ENCODE assay signal across 8 cellular contexts in genomic region chr11:47176328-47177228, GRCh38. TPM values are rescaled to one million over a fixed set of nuclear protein-coding genes. Genes with fewer than 3 reads are reported as not detected.
A peak's percentile ranks its signal among the peaks of the same experiment; 100 is the strongest.
DNase-seq lines count a peak whose midpoint lies in the region; ATAC-seq, FAIRE-seq and TF ChIP-seq lines count a peak whose summit lies in the region.

TSS of gene ARFGAP2 (minus strand) at chr11:47176879. CDS start at chr11:47176853, 26 bp downstream.

- no peaks in the 10 kb centered on the region for H3F3A ChIP-seq in GM23248 (ENCODE audit: insufficient read depth)

- peak; percentile 91 to 92 for ATAC-seq in naive B cell (ENCODE audit: low read depth in 2 of 2)
- ATAC-seq in stimulated activated effector memory CD8-positive, alpha-beta T cell treated with anti-CD3 and anti-CD28 coated beads, Interleukin-12 subunit alpha, Interleukin-12 subunit beta, amount 100 ng/mL, for 72 hours, result peak; percentile 96

- peak in 3 of 4 donors; percentile 23 to 47 (median 26) for TF ChIP-seq POLR2A in esophagus squamous epithelium (IDR thresholded peaks at IDR 0.05)

- H3K27ac ChIP-seq in GM23248 (peak within 1 kb of the TSS; percentile 85), Karpas-422 (ENCODE audit: low read length) (peak within 1 kb of the TSS; percentile 87), esophagus squamous epithelium (peak within 1 kb of the TSS; percentile 94 to 100 (median 99))

- peak within 1 kb of the TSS; percentile 96 for H2AFZ ChIP-seq in GM23248
- H2AFZ ChIP-seq in Karpas-422 (ENCODE audit: low read length), result peak within 1 kb of the TSS; percentile 88

- H3K9ac ChIP-seq in GM23248, result peak within 1 kb of the TSS; percentile 97
- H3K9ac ChIP-seq in Karpas-422 (ENCODE audit: low read length), result peak within 1 kb of the TSS; percentile 99

- in situ Hi-C loops in GM23248 (cut with MboI), result no loop called here

- H4K20me1 ChIP-seq in GM23248 (ENCODE audit: insufficient read depth) (no peaks in the 10 kb centered on the region), Karpas-422 (ENCODE audit: insufficient read depth, low read depth, low read length) (peaks cover 20% of the 10 kb centered on the region)

- H3K79me2 ChIP-seq in GM23248 (ENCODE audit: insufficient read depth) (peaks cover 49% of the 10 kb centered on the region), Karpas-422 (ENCODE audit: low read length) (peaks cover 48% of the 10 kb centered on the region)

- intact Hi-C loops in esophagus squamous epithelium (cut with DNase I), result loop anchor here (5.0 to 10.0 kb wide), 2 partner anchors 81 to 178 kb away; partner anchors contain the start of genes MYBPC3 and NR1H3

- no peaks in the 10 kb centered on the region for H3K27me3 ChIP-seq in GM23248 (replicated peaks; ENCODE audit: insufficient read depth)
- H3K27me3 ChIP-seq in Karpas-422 (ENCODE audit: low read length), result no peaks in the 10 kb centered on the region
- H3K27me3 ChIP-seq in esophagus squamous epithelium, result no peaks in the 10 kb centered on the region

- H3K9me3 ChIP-seq in GM23248 (ENCODE audit: low read depth), result no peaks in the 10 kb centered on the region
- no peaks in the 10 kb centered on the region for H3K9me3 ChIP-seq in Karpas-422 (ENCODE audit: low read length)
- H3K9me3 ChIP-seq in esophagus squamous epithelium, result no peaks in the 10 kb centered on the region

- H3K4me1 Mint-ChIP-seq in naive B cell, result peaks cover 34 to 55% (median 45%) of the 10 kb centered on the region in 3 donors
- peaks cover 52% of the 10 kb centered on the region for H3K4me1 Mint-ChIP-seq in stimulated activated effector memory CD8-positive, alpha-beta T cell treated with anti-CD3 and anti-CD28 coated beads, Interleukin-12 subunit alpha, Interleukin-12 subunit beta, amount 100 ng/mL, for 72 hours

- H3K4me2 ChIP-seq in GM23248 (ENCODE audit: unreplicated experiment) (peak within 1 kb of the TSS; percentile 95), Karpas-422 (ENCODE audit: low read depth, low read length, poor library complexity, severe bottlenecking) (peak within 1 kb of the TSS; percentile 93)

- H3K4me1 ChIP-seq in GM23248 (ENCODE audit: insufficient read depth) (peaks cover 15% of the 10 kb centered on the region), Karpas-422 (ENCODE audit: low read length) (peaks cover 23% of the 10 kb centered on the region), esophagus squamous epithelium (peaks cover 37 to 63% (median 38%) of the 10 kb centered on the region in 3 donors)

- no peak for FAIRE-seq in RCC 7860 (lab: Jason Lieb, UNC)

- peaks cover 2% of the 10 kb centered on the region; the same call in 1 of the 2 replicates for H3K36me3 ChIP-seq in GM23248 (ENCODE audit: low read depth)
- peaks cover 23% of the 10 kb centered on the region; the same call in 1 of the 2 replicates for H3K36me3 ChIP-seq in Karpas-422 (ENCODE audit: insufficient read depth, low read length)
- H3K36me3 ChIP-seq in esophagus squamous epithelium, result peaks cover 8 to 77% (median 15%) of the 10 kb centered on the region in 3 donors

- peaks cover 0 to 4% (median 0%) of the 10 kb centered on the region in 3 donors for H3K27me3 Mint-ChIP-seq in naive B cell

- no peak for TF ChIP-seq CTCF in esophagus squamous epithelium (IDR thresholded peaks at IDR 0.05)

- H3K4me3 ChIP-seq in GM23248 (peak within 1 kb of the TSS; percentile 96), Karpas-422 (ENCODE audit: low read length) (peak within 1 kb of the TSS; percentile 87), esophagus squamous epithelium (peak within 1 kb of the TSS; percentile 83 to 95 (median 88))

- peaks cover 0 to 4% of the 10 kb centered on the region in 2 donors for H3K36me3 Mint-ChIP-seq in naive B cell
- H3K36me3 Mint-ChIP-seq in stimulated activated effector memory CD8-positive, alpha-beta T cell treated with anti-CD3 and anti-CD28 coated beads, Interleukin-12 subunit alpha, Interleukin-12 subunit beta, amount 100 ng/mL, for 72 hours, result peaks cover 54% of the 10 kb centered on the region

- H3K9me2 ChIP-seq in GM23248 (ENCODE audit: insufficient read depth) (no peaks in the 10 kb centered on the region), Karpas-422 (replicated peaks; ENCODE audit: insufficient read depth, low read length) (no peaks in the 10 kb centered on the region)

- DNase-seq in Daoy (ENCODE audit: low read depth) (peak; percentile 98), GM23248 (peak; percentile 99), Karpas-422 (peak; percentile 98), RCC 7860 (ENCODE audit: low spot score) (peak; percentile 83), activated T-helper 1 cell treated with Interleukin-2 at 50 U/mL for 16 hours (ENCODE audit: low read depth) (peak; percentile 96), esophagus squamous epithelium (lab: John Stamatoyannopoulos, UW) (peak; percentile 90), naive B cell (peak; percentile 97)
- peak; percentile 93 to 96 for DNase-seq in stimulated activated effector memory CD8-positive, alpha-beta T cell treated with anti-CD3 and anti-CD28 coated beads, Interleukin-12 subunit alpha, Interleukin-12 subunit beta, amount 100 ng/mL, for 72 hours (ENCODE audit: low spot score in 2 of 2)

- peaks cover 0 to 1% (median 0%) of the 10 kb centered on the region in 7 donors for H3K9me3 Mint-ChIP-seq in naive B cell
- H3K9me3 Mint-ChIP-seq in stimulated activated effector memory CD8-positive, alpha-beta T cell treated with anti-CD3 and anti-CD28 coated beads, Interleukin-12 subunit alpha, Interleukin-12 subunit beta, amount 100 ng/mL, for 72 hours, result no peaks in the 10 kb centered on the region

- peak within 1 kb of the TSS; percentile 97 to 100 (median 99) for H3K27ac Mint-ChIP-seq in naive B cell
- peak within 1 kb of the TSS; percentile 99 for H3K27ac Mint-ChIP-seq in stimulated activated effector memory CD8-positive, alpha-beta T cell treated with anti-CD3 and anti-CD28 coated beads, Interleukin-12 subunit alpha, Interleukin-12 subunit beta, amount 100 ng/mL, for 72 hours

- WGBS in GM23248 (ENCODE audit: low coverage in 1 of 2, low lambda C conversion rate in 2 of 2, missing lambda C conversion rate in 2 of 2), 2 experiments, result 0 to 1% methylated on average over 55 to 82 of the region's 89 CpGs
- WGBS in esophagus squamous epithelium, 2 donors, result 0% methylated on average over 2 of the region's 89 CpGs; no CpG with 5 or more reads in 1 of the 2 donors

- peak within 1 kb of the TSS; percentile 95 to 99 (median 98) for H3K4me3 Mint-ChIP-seq in naive B cell
- H3K4me3 Mint-ChIP-seq in stimulated activated effector memory CD8-positive, alpha-beta T cell treated with anti-CD3 and anti-CD28 coated beads, Interleukin-12 subunit alpha, Interleukin-12 subunit beta, amount 100 ng/mL, for 72 hours, result peak within 1 kb of the TSS; percentile 89

RNA-seq across cellular contexts. Expression of gene ARFGAP2, which starts in this region (rescaled TPM):
- 83.8 and 92.1 TPM in 2 replicates for total RNA-seq in Daoy (2014; rRNA removed; shearing (Covaris generic))
- 105 and 131 TPM in 2 replicates for total RNA-seq in GM23248 (2014; rRNA removed; shearing (Covaris generic))
- polyA plus RNA-seq in GM23248 (2016; fragmentation: Nextera tagmentation; extraction: Ambion mirVana), result 44.9 and 45.7 TPM in 2 replicates
- total RNA-seq in Karpas-422 (2014; rRNA removed; shearing (Covaris generic); ENCODE audit: low replicate concordance), result 68.6 and 139 TPM in 2 replicates
- total RNA-seq in esophagus squamous epithelium, result 100 to 1,000 TPM in 3 of 4 donors, 10 to 100 TPM in 1; 95.3 to 171 (median 119) TPM
- 100 to 1,000 TPM in 3 of 6 donors, 10 to 100 TPM in 3; 87.2 to 127 (median 100) TPM for polyA plus RNA-seq in naive B cell (ENCODE audit: low read depth in 6 of 6)

Comparison
In these comparisons a context has a peak if more than half of its experiments do, and no peak if none do; other contexts are left out.
1. Peak in every context shown above with its lines: DNase-seq, ATAC-seq, H3K4me3 ChIP-seq and H3K27ac ChIP-seq.